ENCODE assay signal across 8 cellular contexts in the genomic region with DNA sequence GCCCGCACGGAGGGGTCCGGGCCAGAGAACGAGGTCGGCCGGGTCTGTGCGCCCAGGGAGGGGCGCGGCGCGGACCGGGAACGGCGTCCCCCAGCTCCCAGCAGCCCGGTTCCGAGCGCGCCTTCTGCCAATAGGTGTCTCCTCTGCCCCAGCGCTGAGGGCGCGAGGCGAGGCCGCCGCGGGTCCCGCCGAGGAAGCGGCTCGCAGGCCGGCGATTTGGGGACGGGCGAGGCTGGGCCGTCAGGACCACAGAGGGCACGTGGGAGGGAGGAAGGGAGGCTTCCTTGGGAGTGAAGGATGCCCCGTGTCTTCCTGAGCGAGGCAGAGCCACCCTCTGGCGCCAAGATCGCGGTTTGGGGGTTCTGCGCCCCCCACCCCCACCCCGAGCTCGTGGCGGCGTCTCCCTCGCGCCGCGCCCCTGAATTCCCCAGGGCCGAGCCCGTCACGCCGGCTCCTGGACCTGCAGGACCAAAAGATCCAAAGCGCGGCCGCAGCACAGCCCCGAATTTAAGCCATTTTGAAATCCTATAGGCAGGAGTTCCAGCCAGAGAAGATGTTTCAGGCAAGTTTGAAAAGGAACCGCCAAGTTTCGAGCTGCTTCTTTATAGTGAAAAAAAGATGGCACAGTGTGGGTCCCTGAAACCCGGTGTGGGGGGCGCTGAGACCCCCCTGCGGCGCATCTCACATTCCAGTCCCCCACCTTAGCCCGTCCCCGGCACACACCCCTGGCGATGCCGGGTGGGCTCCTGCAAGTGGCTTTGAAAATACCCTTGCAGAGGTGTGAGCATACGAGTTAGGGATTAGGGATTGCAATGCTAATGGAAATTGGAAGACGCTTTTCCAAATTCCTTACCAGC. TPM values are rescaled to one million over a fixed set of nuclear protein-coding genes. Genes with fewer than 3 reads are reported as not detected.
DNase-seq lines count a peak whose midpoint lies in the region; ATAC-seq and TF ChIP-seq lines count a peak whose summit lies in the region.

No MANE protein-coding gene starts in this region.

- intact Hi-C loops in colonic mucosa (cut with DNase I), result no loop called here

- peak overlapping the region; percentile 97 for H3K27ac Mint-ChIP-seq in memory B cell

- no peaks in the 10 kb centered on the region for H3K9me3 ChIP-seq in SJCRH30 (replicated peaks)
- no peaks in the 10 kb centered on the region for H3K9me3 ChIP-seq in colonic mucosa
- H3K9me3 ChIP-seq in tibial nerve, result no peaks in the 10 kb centered on the region

- TF ChIP-seq POLR2A in tibial nerve (IDR thresholded peaks at IDR 0.05), result peak in 1 of 2 donors; percentile 14

- H3K27ac ChIP-seq in SJCRH30 (no peak overlapping the region), colonic mucosa (no peak overlapping the region), tibial nerve (peak overlapping the region; percentile 80 to 98 (median 94))

- ATAC-seq in GM21825 (IDR thresholded peaks at IDR 0.05; ENCODE audit: unreplicated experiment) (peak; percentile 30), memory B cell (ENCODE audit: low read depth) (peak; percentile 15), HG03460 (IDR thresholded peaks at IDR 0.05; ENCODE audit: unreplicated experiment) (no peak)

- no peaks in the 10 kb centered on the region for H3K27me3 ChIP-seq in SJCRH30
- H3K27me3 ChIP-seq in colonic mucosa, result peaks cover 56% of the 10 kb centered on the region
- H3K27me3 ChIP-seq in tibial nerve, result no peaks in the 10 kb centered on the region

- no peak for TF ChIP-seq CTCF in colonic mucosa (IDR thresholded peaks at IDR 0.05)
- peak in 2 of 5 experiments; percentile 8 to 21 for TF ChIP-seq CTCF in tibial nerve (IDR thresholded peaks at IDR 0.05)

- WGBS in tibial nerve, 2 donors, result 27 to 30% methylated on average over 20 to 26 of the region's 69 CpGs

- peak overlapping the region in 1 of 2 donors; percentile 24 for H3K9ac ChIP-seq in colonic mucosa (ENCODE audit: low read depth in 2 of 2, low read length in 2 of 2)

- H3K36me3 ChIP-seq in SJCRH30, result no peaks in the 10 kb centered on the region
- H3K36me3 ChIP-seq in colonic mucosa, result no peaks in the 10 kb centered on the region
- H3K36me3 ChIP-seq in tibial nerve, result no peaks in the 10 kb centered on the region

- peaks cover 32% of the 10 kb centered on the region for H3K4me1 Mint-ChIP-seq in memory B cell

- H3K27me3 Mint-ChIP-seq in memory B cell, result no peaks in the 10 kb centered on the region

- no peaks in the 10 kb centered on the region for H3K9me3 Mint-ChIP-seq in memory B cell

- H3K4me3 Mint-ChIP-seq in memory B cell, result peak overlapping the region; percentile 96

- peak overlapping the region; percentile 66 for H3K4me3 ChIP-seq in SJCRH30
- peak overlapping the region; percentile 42 for H3K4me3 ChIP-seq in colonic mucosa
- peak overlapping the region; percentile 41 to 76 (median 52) for H3K4me3 ChIP-seq in tibial nerve

- H3K4me1 ChIP-seq in SJCRH30, result no peaks in the 10 kb centered on the region
- peaks cover 4% of the 10 kb centered on the region for H3K4me1 ChIP-seq in colonic mucosa
- peaks cover 0 to 64% (median 35%) of the 10 kb centered on the region in 4 donors for H3K4me1 ChIP-seq in tibial nerve

- peak; percentile 43 for DNase-seq in CD1c-positive myeloid dendritic cell (ENCODE audit: extremely low spot score)
- peak; percentile 29 to 45 for DNase-seq in SJCRH30
- peak; percentile 53 for DNase-seq in colonic mucosa
- DNase-seq in memory B cell (ENCODE audit: low spot score in 2 of 2), result peak in 1 of 2 donors; percentile 60
- no peak for DNase-seq in tibial nerve (ENCODE audit: low spot score in 2 of 2)
- DNase-seq in NCI-H1048 (lab: John Stamatoyannopoulos, UW), result no peak

- H3K36me3 Mint-ChIP-seq in memory B cell, result peaks cover 7% of the 10 kb centered on the region

- peak in 1 of 2 donors; percentile 28 for TF ChIP-seq EP300 in tibial nerve (IDR thresholded peaks at IDR 0.05)

RNA-seq across cellular contexts. Expression of gene NFATC1, which starts 0.9 kb away (rescaled TPM):
- total RNA-seq in SJCRH30 (2014; rRNA removed; shearing (Covaris generic)), result 4.9 and 5.7 TPM in 2 replicates
- total RNA-seq in colonic mucosa (1 to 10 TPM; 1.6 to 4.3 TPM), tibial nerve (10 to 100 TPM; 33.7 to 48.6 (median 37.8) TPM)

Comparison
In these comparisons a context has a peak if more than half of its experiments do, and no peak if none do; other contexts are left out.
1. DNase-seq: peak in CD1c-positive myeloid dendritic cell (single experiment), SJCRH30 (2 of 2) and colonic mucosa (single experiment); none in tibial nerve (0 of 2) and NCI-H1048 (single experiment).
2. H3K27ac ChIP-seq: peak in tibial nerve (4 of 4); none in SJCRH30 (single experiment) and colonic mucosa (single experiment).
3. Peak in every context shown above with its lines, with median percentiles within 50 percentile points of each other: H3K4me3 ChIP-seq.